15 cellular contexts compared by ENCODE assay signal in the genomic region with DNA sequence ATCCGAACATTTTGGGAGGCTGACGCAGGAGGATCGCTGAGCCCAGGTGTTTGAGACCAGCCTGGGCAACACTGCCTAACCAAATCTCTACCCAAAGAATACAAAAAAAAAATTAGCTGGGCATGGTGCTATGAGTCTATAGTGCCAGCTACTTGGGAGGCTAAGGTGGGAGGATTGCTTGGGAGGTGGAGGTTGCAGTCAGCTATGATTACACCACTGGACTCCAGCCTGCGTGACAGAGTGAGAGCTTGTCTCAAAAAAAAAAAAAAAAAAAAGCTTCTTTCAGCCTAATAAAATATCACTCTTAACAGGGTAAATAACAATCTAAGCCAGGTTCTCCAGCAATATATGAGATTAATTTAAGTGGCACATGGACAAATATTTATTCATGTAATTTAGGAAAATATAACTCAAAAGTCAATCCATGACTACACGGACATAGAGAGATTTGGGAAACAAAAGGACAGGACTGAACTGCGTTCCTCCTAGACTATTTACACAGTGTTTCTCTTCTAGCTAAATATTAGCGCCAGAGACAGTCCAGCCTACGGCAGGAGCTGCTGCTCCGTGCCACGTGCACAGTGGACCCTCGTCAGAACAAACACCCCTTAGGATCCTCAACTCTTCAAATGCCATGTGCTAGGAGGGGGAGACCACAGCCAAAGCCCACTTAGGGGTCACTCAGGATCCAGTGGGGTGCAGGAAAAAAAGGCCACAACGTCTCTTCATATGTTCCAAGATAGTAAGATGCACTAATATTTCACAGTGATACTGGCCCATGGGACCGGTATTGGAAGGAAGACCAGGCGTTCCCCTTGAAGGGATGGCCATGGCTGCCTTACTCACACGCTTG.
"Had no signal": no experiment of that assay in that cellular context is flagged by ENCODE, and none has a peak within 500 bp of the region (broad histone marks: within the 10 kb centered on the region; RNA-seq: fewer than 3 reads in every experiment).

No MANE protein-coding gene starts in this region.

- H3K27me3 ChIP-seq: colonic mucosa, heart left ventricle, left lung, ovary, testis had no signal

- ATAC-seq: activated CD4-positive, CD25-positive, alpha-beta regulatory T cell treated with anti-CD3 and anti-CD28 coated beads, Interleukin-2, amount 50 U/mL, for 24 hours; heart left ventricle; left lung; stimulated activated naive CD8-positive, alpha-beta T cell treated with anti-CD3 and anti-CD28 coated beads, Interleukin-15, amount 100 ng/mL, for 72 hours had no signal

- H3K4me3 Mint-ChIP-seq: stimulated activated naive CD8-positive, alpha-beta T cell treated with anti-CD3 and anti-CD28 coated beads, Interleukin-15, amount 100 ng/mL, for 72 hours had no signal

- H3K9me3 ChIP-seq: colonic mucosa, heart left ventricle, left lung, ovary, testis had no signal

- H3K27me3 Mint-ChIP-seq: stimulated activated naive CD8-positive, alpha-beta T cell treated with anti-CD3 and anti-CD28 coated beads, Interleukin-15, amount 100 ng/mL, for 72 hours had no signal

- H3K9me3 Mint-ChIP-seq: stimulated activated naive CD8-positive, alpha-beta T cell treated with anti-CD3 and anti-CD28 coated beads, Interleukin-15, amount 100 ng/mL, for 72 hours had no signal

- H3K27ac ChIP-seq: colonic mucosa, heart left ventricle, left lung, ovary, testis had no signal

- DNase-seq: activated CD4-positive, alpha-beta T cell treated with anti-CD3 and anti-CD28 coated beads, Interleukin-2, amount 50 U/mL, for 48 hours; activated CD8-positive, alpha-beta memory T cell treated with anti-CD3 and anti-CD28 coated beads, Interleukin-2, amount 50 U/mL, for 48 hours; activated naive CD4-positive, alpha-beta T cell treated with Interleukin-2 at 50 U/mL for 16 hours; caudate nucleus; colonic mucosa; effector CD8-positive, alpha-beta T cell; heart left ventricle; left lung; mesendoderm; stimulated activated CD4-positive, alpha-beta T cell treated with anti-CD3 and anti-CD28 coated beads, Interleukin-4, amount 100 ng/mL, for 1 hour; stimulated activated naive CD8-positive, alpha-beta T cell treated with anti-CD3 and anti-CD28 coated beads, Interleukin-15, amount 100 ng/mL, for 72 hours; T-helper 2 cell; testis had no signal
